In genomic region chr9:81682177-81682576, GRCh38 we compare ENCODE assay signal across 19 cellular contexts. TPM values are rescaled to one million over a fixed set of nuclear protein-coding genes. Genes with fewer than 3 reads are reported as not detected.
A peak's percentile ranks its signal among the peaks of the same experiment; 100 is the strongest.
DNase-seq lines count a peak whose midpoint lies in the region; TF ChIP-seq lines count a peak whose summit lies in the region.
"Had no signal": no experiment of that assay in that cellular context is flagged by ENCODE, and none has a peak within 500 bp of the region (broad histone marks: within the 10 kb centered on the region; RNA-seq: fewer than 3 reads in every experiment).

No MANE protein-coding gene starts in this region.

- no peak overlapping the region for H3K27ac ChIP-seq in BLaER1 treated with 17β-estradiol and CSF1 and Interleukin-3, amounts not matched to agents 10 nM and 100 nM
- no peak overlapping the region for H3K27ac ChIP-seq in hepatocyte

- no peak overlapping the region for H3K27ac Mint-ChIP-seq in activated CD4-positive, alpha-beta T cell treated with anti-CD3 and anti-CD28 coated beads, Interleukin-2, amount 10 ng/mL, durations not matched to agents 24 days and 14 days
- H3K27ac Mint-ChIP-seq: CD4-positive, CD25-positive, alpha-beta regulatory T cell had no signal

- peaks cover 0 to 91% (median 73%) of the 10 kb centered on the region in 11 experiments; a peak in 17 of 22 replicates for H4K20me1 ChIP-seq in BLaER1 treated with 17β-estradiol and CSF1 and Interleukin-3, amounts not matched to agents 10 nM and 100 nM
- H4K20me1 ChIP-seq in Loucy (ENCODE audit: insufficient read depth, low read length, poor library complexity, severe bottlenecking) (peaks cover 12% of the 10 kb centered on the region), hepatocyte (ENCODE audit: insufficient read depth, poor library complexity, severe bottlenecking) (peaks cover 92% of the 10 kb centered on the region)

- DNase-seq in hepatocyte (ENCODE audit: low spot score) (no peak), putamen (ENCODE audit: low spot score) (peak; percentile 83), NCI-H1694 treated with DMSO at 0.1 percent for 48 hours (lab: John Stamatoyannopoulos, UW) (no peak), mucosa of gallbladder (ENCODE audit: low spot score) (no peak), SIG-M5 (lab: John Stamatoyannopoulos, UW) (no peak)
- DNase-seq in activated CD4-positive, alpha-beta T cell treated with anti-CD3 and anti-CD28 coated beads, Interleukin-2, amount 10 ng/mL, durations not matched to agents 24 days and 14 days = no peak
- DNase-seq: ACHN; CD4-positive, CD25-positive, alpha-beta regulatory T cell; COR-L47; GF-D8; HCEC 1CT; NCI-H1092 treated with DMSO at 0.1 percent for 48 hours; NCI-H146; NCI-H510A treated with DMSO at 0.1 percent for 48 hours; NCI-H774; SHP77; SK-N-SH had no signal

- no peak overlapping the region for H3K4me3 Mint-ChIP-seq in activated CD4-positive, alpha-beta T cell treated with anti-CD3 and anti-CD28 coated beads, Interleukin-2, amount 10 ng/mL, durations not matched to agents 24 days and 14 days
- H3K4me3 Mint-ChIP-seq: CD4-positive, CD25-positive, alpha-beta regulatory T cell had no signal

- H3K9me2 ChIP-seq in Loucy (replicated peaks; ENCODE audit: low read depth, low read length) (no peaks in the 10 kb centered on the region), hepatocyte (replicated peaks; ENCODE audit: insufficient read depth) (no peaks in the 10 kb centered on the region)
- H3K9me2 ChIP-seq: SK-N-SH had no signal

- no peaks in the 10 kb centered on the region for H3K36me3 Mint-ChIP-seq in activated CD4-positive, alpha-beta T cell treated with anti-CD3 and anti-CD28 coated beads, Interleukin-2, amount 10 ng/mL, durations not matched to agents 24 days and 14 days (ENCODE audit: low read depth)
- H3K36me3 Mint-ChIP-seq: CD4-positive, CD25-positive, alpha-beta regulatory T cell had no signal

- peaks cover 5% of the 10 kb centered on the region for H3K4me1 Mint-ChIP-seq in activated CD4-positive, alpha-beta T cell treated with anti-CD3 and anti-CD28 coated beads, Interleukin-2, amount 10 ng/mL, durations not matched to agents 24 days and 14 days

- no peaks in the 10 kb centered on the region for H3K9me3 ChIP-seq in BLaER1 treated with 17β-estradiol and CSF1 and Interleukin-3, amounts not matched to agents 10 nM and 100 nM (replicated peaks in 1 of 11)
- H3K9me3 ChIP-seq in Loucy (ENCODE audit: insufficient read depth, low read depth, low read length) (no peaks in the 10 kb centered on the region), hepatocyte (ENCODE audit: low read depth) (no peaks in the 10 kb centered on the region)
- H3K9me3 ChIP-seq: SK-N-SH had no signal

- TF ChIP-seq CTCF in Loucy (conservative IDR thresholded peaks at IDR 0.05; ENCODE audit: low read length) (no peak), hepatocyte (IDR thresholded peaks at IDR 0.05; ENCODE audit: poor library complexity) (no peak)

- peaks cover 0 to 67% (median 10%) of the 10 kb centered on the region in 11 experiments; a peak in 12 of 22 replicates for H3K36me3 ChIP-seq in BLaER1 treated with 17β-estradiol and CSF1 and Interleukin-3, amounts not matched to agents 10 nM and 100 nM
- H3K36me3 ChIP-seq in Loucy (ENCODE audit: insufficient read depth, low read length) (no peaks in the 10 kb centered on the region), hepatocyte (replicated peaks; ENCODE audit: insufficient read depth, low read depth) (peaks cover 5% of the 10 kb centered on the region)

- 0 out of 22 replicates have a peak overlapping the region, but pooled peaks of 1 of the 11 experiments have one; percentile 3 for H3K9ac ChIP-seq in BLaER1 treated with 17β-estradiol and CSF1 and Interleukin-3, amounts not matched to agents 10 nM and 100 nM
- no peak overlapping the region for H3K9ac ChIP-seq in Loucy (ENCODE audit: low read depth, low read length, poor library complexity, severe bottlenecking)
- H3K9ac ChIP-seq: SK-N-SH had no signal

- H3K4me3 ChIP-seq in BLaER1 treated with 17β-estradiol and CSF1 and Interleukin-3, amounts not matched to agents 10 nM and 100 nM = no peak overlapping the region
- H3K4me3 ChIP-seq in Loucy (ENCODE audit: low read length, poor library complexity, severe bottlenecking) = peak overlapping the region; percentile 65
- no peak overlapping the region for H3K4me3 ChIP-seq in hepatocyte

- H2AFZ ChIP-seq in Loucy (ENCODE audit: low read length) (no peak overlapping the region), hepatocyte (no peak overlapping the region)

- H3K4me1 ChIP-seq in BLaER1 treated with 17β-estradiol and CSF1 and Interleukin-3, amounts not matched to agents 10 nM and 100 nM = peaks cover 19 to 69% (median 54%) of the 10 kb centered on the region in 10 experiments
- H3K4me1 ChIP-seq in Loucy (ENCODE audit: insufficient read depth, low read length, poor library complexity, severe bottlenecking) = peaks cover 38% of the 10 kb centered on the region
- peaks cover 49% of the 10 kb centered on the region for H3K4me1 ChIP-seq in hepatocyte (ENCODE audit: insufficient read depth)

- 90% methylated on average over 4 of the region's 4 CpGs for WGBS in hepatocyte (ENCODE audit: low lambda C conversion rate, missing lambda C conversion rate)

- H3K4me2 ChIP-seq in BLaER1 treated with 17β-estradiol and CSF1 and Interleukin-3, amounts not matched to agents 10 nM and 100 nM = peak overlapping the region; percentile 58 to 97 (median 85)
- H3K4me2 ChIP-seq in Loucy (ENCODE audit: low read depth, low read length, poor library complexity, severe bottlenecking) (peak overlapping the region; percentile 100), hepatocyte (peak overlapping the region; percentile 83)
- H3K4me2 ChIP-seq: SK-N-SH had no signal

- intact Hi-C loops in activated CD4-positive, alpha-beta T cell treated with anti-CD3 and anti-CD28 coated beads, Interleukin-2, amount 10 ng/mL, durations not matched to agents 24 days and 14 days (cut with micrococcal nuclease) = no loop called here

- H3K27me3 ChIP-seq in BLaER1 treated with 17β-estradiol and CSF1 and Interleukin-3, amounts not matched to agents 10 nM and 100 nM = peaks cover 0 to 80% (median 9%) of the 10 kb centered on the region in 11 experiments; a peak in 9 of 22 replicates
- H3K27me3 ChIP-seq in Loucy (ENCODE audit: insufficient read depth, low read length, poor library complexity, severe bottlenecking) = no peaks in the 10 kb centered on the region
- H3K27me3 ChIP-seq in hepatocyte = no peaks in the 10 kb centered on the region

- H3F3A ChIP-seq in Loucy (ENCODE audit: low read depth) = no peaks in the 10 kb centered on the region

- H3K9me3 Mint-ChIP-seq in activated CD4-positive, alpha-beta T cell treated with anti-CD3 and anti-CD28 coated beads, Interleukin-2, amount 10 ng/mL, durations not matched to agents 24 days and 14 days = no peaks in the 10 kb centered on the region

- peaks cover 20% of the 10 kb centered on the region for H3K27me3 Mint-ChIP-seq in activated CD4-positive, alpha-beta T cell treated with anti-CD3 and anti-CD28 coated beads, Interleukin-2, amount 10 ng/mL, durations not matched to agents 24 days and 14 days
- H3K27me3 Mint-ChIP-seq: CD4-positive, CD25-positive, alpha-beta regulatory T cell had no signal

- H3K79me2 ChIP-seq in Loucy (ENCODE audit: insufficient read depth, low read length) (peaks cover 51% of the 10 kb centered on the region), hepatocyte (peaks cover 99% of the 10 kb centered on the region)

RNA-seq across cellular contexts. Expression of gene TLE1, which starts 7.2 kb away (rescaled TPM):
- 100 TPM in 2 replicates for total RNA-seq in hepatocyte
- 117 TPM in 2 replicates for polyA plus RNA-seq in hepatocyte
- total RNA-seq in mucosa of gallbladder = 70.1 TPM
- 0.21 TPM in 1 of 2 replicates, not detected in the other for total RNA-seq in activated CD4-positive, alpha-beta T cell treated with anti-CD3 and anti-CD28 coated beads, Interleukin-2, amount 10 ng/mL, durations not matched to agents 24 days and 14 days

Comparison
In these comparisons a context has a peak if more than half of its experiments do, and no peak if none do; other contexts are left out.
1. RNA of gene TLE1, which starts 7.2 kb away (total RNA-seq): 100 TPM in hepatocyte and 70.1 TPM in mucosa of gallbladder (single experiment); 0.21 TPM in activated CD4-positive, alpha-beta T cell treated with anti-CD3 and anti-CD28 coated beads, Interleukin-2, amount 10 ng/mL, durations not matched to agents 24 days and 14 days; every median in the first group is over 10 times any median in the second.
2. Peak in every context shown above with its lines, with median percentiles within 50 percentile points of each other: H3K4me2 ChIP-seq.